In genomic region chr7:141685285-141686035, GRCh38 we compare ENCODE assay signal across 21 cellular contexts. TPM values are rescaled to one million over a fixed set of nuclear protein-coding genes. Genes with fewer than 3 reads are reported as not detected.
DNase-seq lines count a peak whose midpoint lies in the region; ATAC-seq, FAIRE-seq and TF ChIP-seq lines count a peak whose summit lies in the region.
"Had no signal": no experiment of that assay in that cellular context is flagged by ENCODE, and none has a peak within 500 bp of the region (broad histone marks: within the 10 kb centered on the region; RNA-seq: fewer than 3 reads in every experiment).

No MANE protein-coding gene starts in this region.

- no peak for TF ChIP-seq POLR2A in K562 (conservative IDR thresholded peaks at IDR 0.05)

- no peaks in the 10 kb centered on the region for H3K9me1 ChIP-seq in K562 (ENCODE audit: control insufficient read depth, insufficient read depth, low read length)

- 14% methylated on average over 27 of the region's 27 CpGs for WGBS in K562 (ENCODE audit: insufficient coverage, low coverage, missing lambda C conversion rate)

- peaks cover 5% of the 10 kb centered on the region for H3K4me1 Mint-ChIP-seq in progenitor cell of endocrine pancreas (ENCODE audit: low read depth)

- peaks cover 29 to 33% of the 10 kb centered on the region in 2 experiments for H3K27me3 ChIP-seq in K562 (ENCODE audit: control insufficient read depth in 2 of 2, insufficient read depth in 2 of 2, low read length in 2 of 2)
- H3K27me3 ChIP-seq: right atrium auricular region had no signal

- H3K9ac ChIP-seq in K562 (ENCODE audit: insufficient read depth in 1 of 2, low read depth in 2 of 2, low read length in 2 of 2), result 0 out of 4 replicates have a peak overlapping the region, but pooled peaks of 1 of the 2 experiments have one; percentile 14

- no peak overlapping the region for H3K4me3 Mint-ChIP-seq in progenitor cell of endocrine pancreas (ENCODE audit: low read depth)
- H3K4me3 Mint-ChIP-seq: activated CD4-positive, alpha-beta memory T cell treated with anti-CD3 and anti-CD28 coated beads for 36 hours; activated naive CD8-positive, alpha-beta T cell; CD4-positive, CD25-positive, alpha-beta regulatory T cell; nephron progenitor cell had no signal

- H3K36me3 ChIP-seq in K562 (ENCODE audit: control insufficient read depth, insufficient read depth, low read length), result no peaks in the 10 kb centered on the region
- H3K36me3 ChIP-seq: HAP-1 had no signal

- no peak overlapping the region for H3K27ac ChIP-seq in K562 (ENCODE audit: extremely low read depth, low read depth, low read length)
- H3K27ac ChIP-seq: right atrium auricular region had no signal

- in situ Hi-C loops in G401 (cut with HindIII; ENCODE audit: low sequenced_read_pairs) (no loop called here), K562 (cut with MboI) (no loop called here)

- no peaks in the 10 kb centered on the region for H3K4me1 ChIP-seq in K562 (replicated peaks in 1 of 2; ENCODE audit: control insufficient read depth in 2 of 2, insufficient read depth in 2 of 2, low read length in 2 of 2)
- H3K4me1 ChIP-seq: HAP-1 had no signal

- H3K9me3 Mint-ChIP-seq in progenitor cell of endocrine pancreas (ENCODE audit: low read depth), result no peaks in the 10 kb centered on the region
- H3K9me3 Mint-ChIP-seq: activated CD4-positive, alpha-beta memory T cell treated with anti-CD3 and anti-CD28 coated beads for 36 hours; nephron progenitor cell had no signal

- peak overlapping the region; percentile 11; the same call in 1 of the 2 replicates for H2AFZ ChIP-seq in K562 (ENCODE audit: low read depth, low read length)

- H3K4me3 ChIP-seq in K562, result no peak overlapping the region
- H3K4me3 ChIP-seq: HAP-1, right atrium auricular region had no signal

- no peak overlapping the region; the same call in 1 of the 2 replicates for H3K4me2 ChIP-seq in K562 (ENCODE audit: insufficient read depth, low read length)

- no peaks in the 10 kb centered on the region for H4K20me1 ChIP-seq in K562 (replicated peaks; ENCODE audit: control insufficient read depth, insufficient read depth, low read length)

- H3K27me3 Mint-ChIP-seq in progenitor cell of endocrine pancreas, result no peaks in the 10 kb centered on the region
- H3K27me3 Mint-ChIP-seq: activated CD4-positive, alpha-beta memory T cell treated with anti-CD3 and anti-CD28 coated beads for 36 hours; activated naive CD8-positive, alpha-beta T cell; CD4-positive, CD25-positive, alpha-beta regulatory T cell had no signal

- DNase-seq in G401 (ENCODE audit: low spot score) (peak; percentile 97), K562 (ENCODE audit: extremely low read depth in 1 of 4, low spot score in 3 of 4) (no peak), inferior parietal cortex (ENCODE audit: extremely low spot score) (peak; percentile 64), progenitor cell of endocrine pancreas (ENCODE audit: low spot score, unreplicated experiment) (no peak), iPS-NIHi7 (ENCODE audit: extremely low spot score) (no peak), GF-D8 (lab: John Stamatoyannopoulos, UW) (no peak)
- DNase-seq: ACHN; activated CD4-positive, alpha-beta memory T cell treated with anti-CD3 and anti-CD28 coated beads for 36 hours; activated T-cell treated with anti-CD3 and anti-CD28 coated beads, Interleukin-2, amount 50 U/mL, for 48 hours; CD4-positive, CD25-positive, alpha-beta regulatory T cell; DMS79 treated with DMSO at 0.1 percent for 48 hours; foreskin melanocyte; mesenchymal stem cell; NCI-H1092 treated with DMSO at 0.1 percent for 48 hours; nephron progenitor cell had no signal

- no TSS peak for BruUV-seq in K562 (replicated peaks; lab: Mats Ljungman, UMichigan)

- no peak for TF ChIP-seq CTCF in K562 (IDR thresholded peaks at IDR 0.05 in 2 of 3, conservative IDR thresholded peaks at IDR 0.05 in 1 of 3; ENCODE audit: insufficient read depth in 2 of 3, low read depth in 1 of 3, low read length in 3 of 3)
- TF ChIP-seq CTCF in progenitor cell of endocrine pancreas (IDR thresholded peaks at IDR 0.05; ENCODE audit: unreplicated experiment), result no peak

- intact Hi-C loops in K562 (cut with micrococcal nuclease), result no loop called here

- H3K9me3 ChIP-seq in K562 (replicated peaks; ENCODE audit: control insufficient read depth, insufficient read depth, low read depth, low read length), result no peaks in the 10 kb centered on the region
- H3K9me3 ChIP-seq: HAP-1, right atrium auricular region had no signal

- POLR2A ChIA-PET in K562 (lab: Yijun Ruan, JAX), result interaction anchor here (0.5 to 1.1 kb wide), 3 partner anchors 14 to 53 kb away, joined by 3 to 4 read pairs (median 3); partner anchors contain the start of gene SSBP1

- no peak for TF ChIP-seq RAD21 in K562 (CRISPR knock-in tag; conservative IDR thresholded peaks at IDR 0.05 in 1 of 2, IDR thresholded peaks at IDR 0.05 in 1 of 2)

- peak; percentile 52 for ATAC-seq in K562
- no peak for ATAC-seq in GM21390 (IDR thresholded peaks at IDR 0.05; ENCODE audit: unreplicated experiment)
- no peak for ATAC-seq in GM19324 (IDR thresholded peaks at IDR 0.05; ENCODE audit: low FRiP score, unreplicated experiment)

- no peaks in the 10 kb centered on the region for H3K79me2 ChIP-seq in K562 (ENCODE audit: control insufficient read depth, insufficient read depth, low read length)

- TF ChIP-seq EP300 in K562 (IDR thresholded peaks at IDR 0.05; ENCODE audit: low read length), result no peak

- no peak for FAIRE-seq in K562 (lab: Jason Lieb, UNC)

- CTCF ChIA-PET in K562 (lab: Yijun Ruan, JAX; ENCODE audit: low intra/inter-chr PET ratio), result no interaction called here

- H3K27ac Mint-ChIP-seq in progenitor cell of endocrine pancreas, result peak overlapping the region; percentile 30
- H3K27ac Mint-ChIP-seq: activated CD4-positive, alpha-beta memory T cell treated with anti-CD3 and anti-CD28 coated beads for 36 hours; activated naive CD8-positive, alpha-beta T cell; nephron progenitor cell had no signal

- H3K36me3 Mint-ChIP-seq in progenitor cell of endocrine pancreas (ENCODE audit: insufficient read depth), result peaks cover 19% of the 10 kb centered on the region

RNA-seq across cellular contexts. Expression of gene DENND11, which starts 16.5 kb away (rescaled TPM):
- 1.7 and 3.3 TPM in 2 replicates for total RNA-seq in G401 (2014; rRNA removed; shearing (Covaris generic))
- 0.83 and 0.88 TPM in 2 replicates for total RNA-seq in K562 (2011; cell fraction: chromatin; rRNA removed; ENCODE audit: low replicate concordance)
- total RNA-seq in K562 (2011; cell fraction: nucleolus; rRNA removed), result 0.39 and 0.50 TPM in 2 replicates
- 0.81 and 1.2 TPM in 2 replicates for total RNA-seq in K562 (2011; cell fraction: nucleoplasm; rRNA removed)
- total RNA-seq in K562 (2014; rRNA removed) (0.29 and 0.32 TPM in 2 replicates), K562 (2014; rRNA removed; fragmentation: Illumina TruSeq; extraction: Trizol) (0.44 and 0.45 TPM in 2 replicates), K562 (2015; rRNA removed; fragmentation: Illumina TruSeq; extraction: Trizol) (0.22 and 0.23 TPM in 2 replicates), K562 (2021) (0.49 and 0.65 TPM in 2 replicates), progenitor cell of endocrine pancreas (52.3 and 52.8 TPM in 2 replicates)
- polyA plus RNA-seq in K562 (2011; rRNA removed) (0.85 and 1.1 TPM in 2 replicates), K562 (2014; fragmentation: Illumina TruSeq; extraction: Trizol) (0.36 and 0.40 TPM in 2 replicates), K562 (2014; fragmentation: Nextera tagmentation; extraction: Ambion mirVana) (under 1 TPM; 0.07 to 0.14 TPM), K562 (2014; rRNA removed) (0.32 and 0.41 TPM in 2 replicates)
- 0.48 and 0.58 TPM in 2 replicates for polyA plus RNA-seq in K562 (2011; cell fraction: cytosol; rRNA removed)
- polyA plus RNA-seq in K562 (2011; cell fraction: nucleus; rRNA removed), result 1.7 and 2.4 TPM in 2 replicates
- 0.30 and 0.48 TPM in 2 replicates for polyA plus RNA-seq in K562 (2012)
- polyA minus RNA-seq in K562 (2011; rRNA and poly(A)+ RNA removed), result 1.2 and 1.6 TPM in 2 replicates
- polyA minus RNA-seq in K562 (2011; cell fraction: cytosol; rRNA and poly(A)+ RNA removed), result 0.57 and 0.91 TPM in 2 replicates
- 0.94 and 1.1 TPM in 2 replicates for polyA minus RNA-seq in K562 (2011; cell fraction: nucleus; rRNA and poly(A)+ RNA removed)

RNA-seq across cellular contexts. Expression of gene WEE2, which starts 22.7 kb away (rescaled TPM):
- not detected in 2 replicates for total RNA-seq in G401 (2014; rRNA removed; shearing (Covaris generic))
- not detected in 2 replicates for total RNA-seq in K562 (2011; cell fraction: chromatin; rRNA removed; ENCODE audit: low replicate concordance)
- not detected in 2 replicates for total RNA-seq in K562 (2011; cell fraction: nucleolus; rRNA removed)
- total RNA-seq in K562 (2011; cell fraction: nucleoplasm; rRNA removed), result not detected in 2 replicates
- total RNA-seq in K562 (2014; rRNA removed) (not detected in 2 replicates), K562 (2014; rRNA removed; fragmentation: Illumina TruSeq; extraction: Trizol) (not detected in 2 replicates), K562 (2015; rRNA removed; fragmentation: Illumina TruSeq; extraction: Trizol) (not detected in 2 replicates), K562 (2021) (not detected in 2 replicates), progenitor cell of endocrine pancreas (0.16 and 0.36 TPM in 2 replicates)
- polyA plus RNA-seq in K562 (2011; rRNA removed) (not detected in 2 replicates), K562 (2014; fragmentation: Illumina TruSeq; extraction: Trizol) (not detected in 2 replicates), K562 (2014; fragmentation: Nextera tagmentation; extraction: Ambion mirVana) (not detected), K562 (2014; rRNA removed) (not detected in 2 replicates)
- not detected in 2 replicates for polyA plus RNA-seq in K562 (2011; cell fraction: cytosol; rRNA removed)
- not detected in 2 replicates for polyA plus RNA-seq in K562 (2011; cell fraction: nucleus; rRNA removed)
- polyA plus RNA-seq in K562 (2012), result not detected in 2 replicates
- not detected in 2 replicates for polyA minus RNA-seq in K562 (2011; rRNA and poly(A)+ RNA removed)
- polyA minus RNA-seq in K562 (2011; cell fraction: cytosol; rRNA and poly(A)+ RNA removed), result not detected in 2 replicates
- not detected in 2 replicates for polyA minus RNA-seq in K562 (2011; cell fraction: nucleus; rRNA and poly(A)+ RNA removed)
- total RNA-seq: activated CD4-positive, alpha-beta memory T cell treated with anti-CD3 and anti-CD28 coated beads for 36 hours; cardiac septum; CD4-positive, CD25-positive, alpha-beta regulatory T cell; right atrium auricular region had no signal
- polyA plus RNA-seq: CD4-positive, CD25-positive, alpha-beta regulatory T cell had no signal

RNA-seq across cellular contexts. Expression of gene SSBP1, which starts 52.7 kb away (rescaled TPM):
- 315 and 348 TPM in 2 replicates for total RNA-seq in G401 (2014; rRNA removed; shearing (Covaris generic))
- total RNA-seq in K562 (2011; cell fraction: chromatin; rRNA removed; ENCODE audit: low replicate concordance), result 131 and 280 TPM in 2 replicates
- total RNA-seq in K562 (2011; cell fraction: nucleolus; rRNA removed), result 78.7 and 79.2 TPM in 2 replicates
- 170 and 268 TPM in 2 replicates for total RNA-seq in K562 (2011; cell fraction: nucleoplasm; rRNA removed)
- total RNA-seq in K562 (2014; rRNA removed) (536 and 718 TPM in 2 replicates), K562 (2014; rRNA removed; fragmentation: Illumina TruSeq; extraction: Trizol) (835 and 917 TPM in 2 replicates), K562 (2015; rRNA removed; fragmentation: Illumina TruSeq; extraction: Trizol) (750 and 772 TPM in 2 replicates), K562 (2021) (404 and 407 TPM in 2 replicates), progenitor cell of endocrine pancreas (129 and 132 TPM in 2 replicates)
- polyA plus RNA-seq in K562 (2011; rRNA removed) (318 and 487 TPM in 2 replicates), K562 (2014; fragmentation: Illumina TruSeq; extraction: Trizol) (826 and 1,031 TPM in 2 replicates), K562 (2014; fragmentation: Nextera tagmentation; extraction: Ambion mirVana) (1,000 to 10,000 TPM; 1,649 to 1,996 TPM), K562 (2014; rRNA removed) (873 and 941 TPM in 2 replicates)
- polyA plus RNA-seq in K562 (2011; cell fraction: cytosol; rRNA removed), result 132 and 191 TPM in 2 replicates
- 94.0 and 167 TPM in 2 replicates for polyA plus RNA-seq in K562 (2011; cell fraction: nucleus; rRNA removed)
- polyA plus RNA-seq in K562 (2012), result 293 and 764 TPM in 2 replicates
- polyA minus RNA-seq in K562 (2011; rRNA and poly(A)+ RNA removed), result 351 and 368 TPM in 2 replicates
- polyA minus RNA-seq in K562 (2011; cell fraction: cytosol; rRNA and poly(A)+ RNA removed), result 94.6 and 112 TPM in 2 replicates
- 116 and 207 TPM in 2 replicates for polyA minus RNA-seq in K562 (2011; cell fraction: nucleus; rRNA and poly(A)+ RNA removed)

Comparison
In these comparisons a context has a peak if more than half of its experiments do, and no peak if none do; other contexts are left out.
1. DNase-seq: peak in G401 (single experiment) and inferior parietal cortex (single experiment); none in K562 (0 of 4), progenitor cell of endocrine pancreas (single experiment), iPS-NIHi7 (single experiment) and GF-D8 (single experiment).
2. RNA of gene DENND11, which starts 16.5 kb away (total RNA-seq): 52.3 to 52.8 TPM in progenitor cell of endocrine pancreas; 1.7 to 3.3 TPM in G401 and 0.22 to 1.2 TPM in K562; every median in the first group is over 10 times any median in the second.